8 cellular contexts compared by ENCODE assay signal in the genomic region with DNA sequence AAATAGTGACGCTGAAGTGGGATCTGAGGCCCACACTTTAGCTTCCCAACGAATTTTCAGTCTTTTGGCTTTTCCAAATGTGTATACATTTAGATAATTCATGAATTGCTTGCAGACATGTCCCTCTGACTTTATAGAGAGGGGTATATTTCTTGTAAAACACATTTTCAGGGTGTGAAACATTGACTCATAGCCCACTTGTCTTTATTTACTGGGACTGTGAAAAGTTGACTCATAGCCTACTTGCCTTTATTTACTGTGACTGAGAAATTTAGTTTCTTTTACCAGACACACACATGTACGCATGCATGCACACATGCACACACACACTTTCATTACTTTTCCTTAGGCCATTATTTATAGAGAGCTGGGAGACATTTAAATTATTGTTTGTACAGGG.
DNase-seq lines count a peak whose midpoint lies in the region; ATAC-seq lines count a peak whose summit lies in the region.

No MANE protein-coding gene starts in this region.

- H3K36me3 Mint-ChIP-seq in activated T-cell treated with anti-CD3 and anti-CD28 coated beads, Interleukin-2, amount 50 U/mL, for 72 hours (ENCODE audit: insufficient read depth in 2 of 2): peaks cover 2 to 4% of the 10 kb centered on the region in 2 donors

- peak overlapping the region; percentile 54 for H3K27ac Mint-ChIP-seq in activated T-cell treated with anti-CD3 and anti-CD28 coated beads, Interleukin-2, amount 50 U/mL, for 72 hours

- peak overlapping the region in 1 of 2 donors; percentile 14 for H3K4me3 Mint-ChIP-seq in activated T-cell treated with anti-CD3 and anti-CD28 coated beads, Interleukin-2, amount 50 U/mL, for 72 hours

- ATAC-seq in activated T-cell treated with anti-CD3 and anti-CD28 coated beads, Interleukin-2, amount 50 U/mL, for 72 hours (replicated peaks in 1 of 2): peak; percentile 89 to 91
- peak; percentile 85 for ATAC-seq in HG02870 (IDR thresholded peaks at IDR 0.05; ENCODE audit: unreplicated experiment)

- peak in 1 of 2 donors; percentile 6 for DNase-seq in activated T-cell treated with anti-CD3 and anti-CD28 coated beads, Interleukin-2, amount 50 U/mL, for 72 hours
- DNase-seq in activated T-cell treated with anti-CD3 and anti-CD28 coated beads, Interleukin-2, amount 50 U/mL, for 48 hours: no peak
- DNase-seq in RKO (ENCODE audit: low spot score) (peak; percentile 7), superior temporal gyrus (ENCODE audit: extremely low spot score) (peak; percentile 23), D341Med (ENCODE audit: low spot score) (no peak), NOMO-1 (lab: John Stamatoyannopoulos, UW; ENCODE audit: unreplicated experiment in 2 of 2) (no peak)
- DNase-seq in activated CD8-positive, alpha-beta memory T cell treated with anti-CD3 and anti-CD28 coated beads, Interleukin-2, amount 50 U/mL, for 48 hours: no peak

- no peaks in the 10 kb centered on the region for H3K27me3 Mint-ChIP-seq in activated T-cell treated with anti-CD3 and anti-CD28 coated beads, Interleukin-2, amount 50 U/mL, for 72 hours (ENCODE audit: low read depth)

- H3K9me3 Mint-ChIP-seq in activated T-cell treated with anti-CD3 and anti-CD28 coated beads, Interleukin-2, amount 50 U/mL, for 72 hours: no peaks in the 10 kb centered on the region

- H3K4me1 Mint-ChIP-seq in activated T-cell treated with anti-CD3 and anti-CD28 coated beads, Interleukin-2, amount 50 U/mL, for 72 hours (ENCODE audit: low read depth): peaks cover 46% of the 10 kb centered on the region

Comparison
In these comparisons a context has a peak if more than half of its experiments do, and no peak if none do; other contexts are left out.
1. DNase-seq: peak in RKO (single experiment) and superior temporal gyrus (single experiment); none in activated T-cell treated with anti-CD3 and anti-CD28 coated beads, Interleukin-2, amount 50 U/mL, for 48 hours (0 of 2), D341Med (single experiment), activated CD8-positive, alpha-beta memory T cell treated with anti-CD3 and anti-CD28 coated beads, Interleukin-2, amount 50 U/mL, for 48 hours (single experiment) and NOMO-1 (0 of 2).